ENCODE assay signal across 8 cellular contexts in the genomic region with DNA sequence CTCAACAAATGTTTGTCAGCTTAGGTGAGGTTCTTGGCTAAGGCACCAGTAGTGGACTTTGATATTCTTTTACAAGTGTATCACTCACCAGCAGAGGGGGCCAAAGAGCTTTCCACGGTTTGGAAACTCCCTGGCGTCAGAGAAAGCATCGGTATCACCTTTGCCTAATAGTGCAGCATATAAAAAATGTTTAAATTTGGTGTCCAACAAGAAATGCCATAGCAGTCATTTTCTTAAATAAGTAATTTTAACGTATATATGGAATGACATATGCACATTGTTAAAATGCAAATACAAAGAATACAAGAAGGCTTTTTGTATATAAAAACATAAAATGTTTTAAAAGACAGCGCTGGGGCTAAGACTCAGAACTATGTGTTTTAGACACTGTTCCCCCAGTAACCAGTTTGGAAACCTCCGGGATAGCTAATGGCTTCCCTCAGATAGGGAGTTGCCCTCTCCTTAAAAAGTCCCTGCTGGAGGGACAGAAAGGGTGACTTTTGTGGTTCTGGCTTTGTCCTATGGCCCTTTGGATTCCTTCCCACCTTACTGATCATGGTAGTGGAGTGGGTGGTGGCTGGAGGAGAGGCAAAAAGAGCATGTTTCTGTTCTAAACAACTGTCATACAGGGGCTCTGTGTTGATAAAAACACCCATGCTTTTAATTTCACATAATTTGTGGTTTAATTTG.
DNase-seq lines count a peak whose midpoint lies in the region; ATAC-seq, FAIRE-seq and TF ChIP-seq lines count a peak whose summit lies in the region.

No MANE protein-coding gene starts in this region.

- H3K9ac ChIP-seq in mammary epithelial cell (ENCODE audit: insufficient read depth, low read length) = no peak overlapping the region
- H3K9ac ChIP-seq in keratinocyte (ENCODE audit: control insufficient read depth, extremely low read depth, insufficient read depth, low read length) = peak overlapping the region; percentile 23

- no peaks in the 10 kb centered on the region for H3K4me1 ChIP-seq in mammary epithelial cell (ENCODE audit: insufficient read depth, low read length)
- peaks cover 8% of the 10 kb centered on the region for H3K4me1 ChIP-seq in keratinocyte (ENCODE audit: control insufficient read depth, extremely low read depth, insufficient read depth, low read length)

- H2AFZ ChIP-seq in mammary epithelial cell (ENCODE audit: low read depth, low read length) = no peak overlapping the region
- H2AFZ ChIP-seq in keratinocyte (ENCODE audit: control insufficient read depth, low read length) = no peak overlapping the region

- H3K9me1 ChIP-seq in keratinocyte (ENCODE audit: control insufficient read depth, extremely low read depth, insufficient read depth, low read length) = no peaks in the 10 kb centered on the region

- FAIRE-seq in GM12891 (lab: Jason Lieb, UNC) (no peak), keratinocyte (lab: Jason Lieb, UNC) (peak; percentile 23)

- no peaks in the 10 kb centered on the region for H3K36me3 ChIP-seq in WERI-Rb-1
- no peaks in the 10 kb centered on the region for H3K36me3 ChIP-seq in mammary epithelial cell (ENCODE audit: insufficient read depth, low read length)
- H3K36me3 ChIP-seq in keratinocyte (ENCODE audit: control insufficient read depth in 2 of 2, extremely low read depth in 1 of 2, insufficient read depth in 2 of 2, low read length in 2 of 2) = no peaks in the 10 kb centered on the region

- H3K4me2 ChIP-seq in mammary epithelial cell (ENCODE audit: insufficient read depth, low read depth, low read length) = no peak overlapping the region
- H3K4me2 ChIP-seq in keratinocyte (ENCODE audit: control insufficient read depth, extremely low read depth, insufficient read depth, low read depth, low read length) = peak overlapping the region; percentile 47

- peak; percentile 53 for ATAC-seq in HG02938 (IDR thresholded peaks at IDR 0.05; ENCODE audit: unreplicated experiment)
- ATAC-seq in HG03469 (IDR thresholded peaks at IDR 0.05; ENCODE audit: unreplicated experiment) = no peak

- WGBS in mammary epithelial cell (ENCODE audit: low coverage, missing lambda C conversion rate) = 10% methylated on average over 6 of the region's 6 CpGs

- in situ Hi-C loops in mammary epithelial cell (cut with MboI; ENCODE audit: low sequenced_read_pairs in 2 of 2) = loop anchor here (5.0 to 10.0 kb wide), 3 partner anchors 476 to 1166 kb away; partner anchors contain the start of gene PLK2 (in 2 of the 2)

- H3K4me3 ChIP-seq in WERI-Rb-1 (ENCODE audit: low read depth, low read length) = no peak overlapping the region
- H3K4me3 ChIP-seq in mammary epithelial cell (replicated peaks in 1 of 3; ENCODE audit: insufficient read depth in 1 of 3, low read depth in 2 of 3, low read length in 3 of 3) = no peak overlapping the region
- no peak overlapping the region for H3K4me3 ChIP-seq in keratinocyte (ENCODE audit: control insufficient read depth in 2 of 3, extremely low read depth in 1 of 3, insufficient read depth in 2 of 3, low read depth in 1 of 3, low read length in 3 of 3)

- TF ChIP-seq POLR2A in GM12891 (IDR thresholded peaks at IDR 0.05; ENCODE audit: low read depth, low read length) = no peak

- no peaks in the 10 kb centered on the region for H3K27me3 ChIP-seq in WERI-Rb-1 (ENCODE audit: insufficient read depth, low read depth, severe bottlenecking)
- no peaks in the 10 kb centered on the region for H3K27me3 ChIP-seq in mammary epithelial cell (ENCODE audit: insufficient read depth, low read length)
- peaks cover 9% of the 10 kb centered on the region for H3K27me3 ChIP-seq in keratinocyte (ENCODE audit: control insufficient read depth, extremely low read depth, insufficient read depth, low read length)

- intact Hi-C loops in mammary epithelial cell (cut with micrococcal nuclease) = loop anchor here (1.0 to 10.0 kb wide), 8 partner anchors 135 to 1556 kb away; no protein-coding TSS in a partner anchor

- CTCF ChIA-PET in mammary epithelial cell (lab: Charles Lee; ENCODE audit: low non-redundant PET) = interaction anchor here (0.7 to 0.8 kb wide), 2 partner anchors 352 to 468 kb away, joined by 4 to 6 read pairs; no protein-coding TSS in a partner anchor

- BruUV-seq in mammary epithelial cell (replicated peaks; lab: Mats Ljungman, UMichigan) = no TSS peak

- no peak overlapping the region for H3K27ac ChIP-seq in WERI-Rb-1
- H3K27ac ChIP-seq in mammary epithelial cell (ENCODE audit: insufficient read depth, low read depth, low read length) = no peak overlapping the region
- H3K27ac ChIP-seq in keratinocyte (ENCODE audit: control insufficient read depth, insufficient read depth, low read length) = no peak overlapping the region

- DNase-seq in GM12891 (ENCODE audit: insufficient read length, low spot score) (peak; percentile 35), NCI-H2171 treated with DMSO at 0.1 percent for 48 hours (lab: John Stamatoyannopoulos, UW) (peak; percentile 65), WERI-Rb-1 (peak; percentile 80), mammary epithelial cell (peak; percentile 73), keratinocyte (ENCODE audit: low read depth, low spot score) (peak; percentile 52)
- DNase-seq in stimulated activated CD4-positive, alpha-beta T cell treated with anti-CD3 and anti-CD28 coated beads, Interleukin-15, amount 100 ng/mL, for 48 hours (ENCODE audit: low read depth in 2 of 2) = peak; percentile 64 to 86

- no peaks in the 10 kb centered on the region for H3K79me2 ChIP-seq in mammary epithelial cell (ENCODE audit: insufficient read depth, low read length)
- no peaks in the 10 kb centered on the region for H3K79me2 ChIP-seq in keratinocyte (ENCODE audit: control insufficient read depth, insufficient read depth, low read length)

- TF ChIP-seq CTCF in WERI-Rb-1 (IDR thresholded peaks at IDR 0.05; ENCODE audit: low read depth, low read length) = peak; percentile 67
- TF ChIP-seq CTCF in mammary epithelial cell (conservative IDR thresholded peaks at IDR 0.05 in 1 of 2, IDR thresholded peaks at IDR 0.05 in 1 of 2; ENCODE audit: extremely low read depth in 1 of 2, insufficient read depth in 1 of 2, low read depth in 1 of 2, low read length in 2 of 2) = peak; percentile 76 to 88
- peak; percentile 72 to 76 (median 74) for TF ChIP-seq CTCF in keratinocyte (optimal IDR thresholded peaks at IDR 0.05 in 1 of 3, IDR thresholded peaks at IDR 0.05 in 1 of 3, conservative IDR thresholded peaks at IDR 0.05 in 1 of 3; ENCODE audit: extremely low read depth in 1 of 3, insufficient read depth in 2 of 3, low read length in 3 of 3)

- H3K9me3 ChIP-seq in WERI-Rb-1 (ENCODE audit: severe bottlenecking) (no peaks in the 10 kb centered on the region), mammary epithelial cell (replicated peaks; ENCODE audit: insufficient read depth, low read length) (no peaks in the 10 kb centered on the region), keratinocyte (ENCODE audit: control insufficient read depth, low read depth, low read length) (no peaks in the 10 kb centered on the region)

- H4K20me1 ChIP-seq in mammary epithelial cell (ENCODE audit: insufficient read depth, low read length) = no peaks in the 10 kb centered on the region
- H4K20me1 ChIP-seq in keratinocyte (ENCODE audit: control insufficient read depth, extremely low read depth, insufficient read depth, low read length) = no peaks in the 10 kb centered on the region

- dilution Hi-C loops in mammary epithelial cell (cut with HindIII; ENCODE audit: low sequenced_read_pairs) (no loop called here), keratinocyte (cut with MboI; ENCODE audit: extremely low pct_ligation_motif_present, low sequenced_read_pairs) (no loop called here)

TF ChIP-seq in GM12891, 5 proteins besides CTCF, POLR2A, EP300 and RAD21:
- TF ChIP-seq SPI1 (IDR thresholded peaks at IDR 0.05; ENCODE audit: low read depth, low read length) (no peak), POU2F2 (IDR thresholded peaks at IDR 0.05; ENCODE audit: low read depth, low read length) (no peak), TAF1 (IDR thresholded peaks at IDR 0.05; ENCODE audit: low read depth, low read length) (no peak), PAX5 (IDR thresholded peaks at IDR 0.05; ENCODE audit: insufficient read depth, low read length, severe bottlenecking) (no peak), POLR2AphosphoS5 (IDR thresholded peaks at IDR 0.05; ENCODE audit: low read depth, low read length) (no peak)
